ENCODE assay signal across 22 cellular contexts in the genomic region with DNA sequence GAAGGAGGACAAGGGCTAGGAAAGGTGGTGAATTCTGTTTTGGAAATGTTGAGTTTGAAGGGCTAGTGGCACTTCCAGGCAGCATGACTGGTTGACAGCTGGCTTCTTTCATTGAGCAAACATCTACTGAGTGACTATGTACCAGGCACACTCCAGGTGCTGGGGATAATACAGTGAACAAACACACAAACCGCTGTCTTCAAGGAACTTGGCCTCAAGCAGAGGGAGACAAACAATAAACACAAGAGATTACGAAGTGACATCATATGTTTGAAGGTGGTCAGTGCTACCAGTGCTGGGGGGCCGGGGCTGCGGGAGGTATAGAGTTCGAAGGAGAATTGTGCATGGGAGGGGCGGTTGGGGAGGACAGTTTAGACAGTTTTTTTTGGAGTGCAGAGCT.
DNase-seq lines count a peak whose midpoint lies in the region; ATAC-seq, FAIRE-seq and TF ChIP-seq lines count a peak whose summit lies in the region.
"Had no signal": no experiment of that assay in that cellular context is flagged by ENCODE, and none has a peak within 500 bp of the region (broad histone marks: within the 10 kb centered on the region; RNA-seq: fewer than 3 reads in every experiment).

No MANE protein-coding gene starts in this region.

- DNase-seq in HepG2 (ENCODE audit: low spot score) (no peak), right lobe of liver (no peak), NCI-H2029 treated with DMSO at 0.1 percent for 48 hours (lab: John Stamatoyannopoulos, UW) (peak; percentile 91), upper lobe of right lung (no peak), MV-4-11 (lab: John Stamatoyannopoulos, UW) (no peak)
- no peak for DNase-seq in effector memory CD8-positive, alpha-beta T cell
- DNase-seq: activated naive CD4-positive, alpha-beta T cell; brain microvascular endothelial cell; cortex of kidney; hippocampal formation; kidney; NCI-H1694; NCI-H526; PC-9; stimulated activated CD8-positive, alpha-beta memory T cell treated with anti-CD3 and anti-CD28 coated beads, Interleukin-4, amount 100 ng/mL, for 48 hours had no signal

- H3K27me3 Mint-ChIP-seq in effector memory CD8-positive, alpha-beta T cell: no peaks in the 10 kb centered on the region
- H3K27me3 Mint-ChIP-seq: natural killer cell treated with Interleukin-12 subunit alpha and Interleukin-12 subunit beta and Interleukin-15 and Interleukin-18, amount 100 ng/mL, for 72 hours had no signal

- H3K79me2 ChIP-seq in HepG2 (ENCODE audit: insufficient read depth, low read length): no peaks in the 10 kb centered on the region

- H3K36me3 Mint-ChIP-seq in effector memory CD8-positive, alpha-beta T cell (ENCODE audit: insufficient read depth): peaks cover 14% of the 10 kb centered on the region
- H3K36me3 Mint-ChIP-seq: memory B cell; natural killer cell treated with Interleukin-12 subunit alpha and Interleukin-12 subunit beta and Interleukin-15 and Interleukin-18, amount 100 ng/mL, for 72 hours had no signal

- POLR2A ChIA-PET in HepG2 (lab: Yijun Ruan, JAX): no interaction called here

- H3K9me3 ChIP-seq in HepG2 (ENCODE audit: low read length) (no peaks in the 10 kb centered on the region), right lobe of liver (no peaks in the 10 kb centered on the region), upper lobe of right lung (no peaks in the 10 kb centered on the region)

- TF ChIP-seq RAD21 in HepG2 (CRISPR knock-in tag; IDR thresholded peaks at IDR 0.05): no peak

- CTCF ChIA-PET in HepG2 (lab: Yijun Ruan, JAX; ENCODE audit: low intra/inter-chr PET ratio, low total read pairs): interaction anchor here (1.6 kb wide), 1 partner anchor 553 kb away, joined by 4 read pairs; no protein-coding TSS in a partner anchor

- H3K36me3 ChIP-seq in HepG2 (replicated peaks in 1 of 2; ENCODE audit: control insufficient read depth in 1 of 2, insufficient read depth in 2 of 2, low read length in 2 of 2): no peaks in the 10 kb centered on the region
- no peaks in the 10 kb centered on the region for H3K36me3 ChIP-seq in right lobe of liver
- H3K36me3 ChIP-seq in upper lobe of right lung: no peaks in the 10 kb centered on the region
- H3K36me3 ChIP-seq: brain microvascular endothelial cell had no signal

- peak overlapping the region; percentile 69 to 79 for H3K4me3 Mint-ChIP-seq in effector memory CD8-positive, alpha-beta T cell
- H3K4me3 Mint-ChIP-seq: memory B cell had no signal

- FAIRE-seq in HepG2 (lab: Jason Lieb, UNC): no peak
- FAIRE-seq: endothelial cell of umbilical vein, kidney had no signal

- 15% methylated on average over 6 of the region's 6 CpGs for WGBS in HepG2 (ENCODE audit: low lambda C conversion rate)
- 55% methylated on average over 6 of the region's 6 CpGs for WGBS in right lobe of liver (ENCODE audit: insufficient coverage, low coverage, low lambda C conversion rate, missing lambda C conversion rate)

- no peaks in the 10 kb centered on the region for H3K9me3 Mint-ChIP-seq in effector memory CD8-positive, alpha-beta T cell
- H3K9me3 Mint-ChIP-seq: memory B cell; natural killer cell treated with Interleukin-12 subunit alpha and Interleukin-12 subunit beta and Interleukin-15 and Interleukin-18, amount 100 ng/mL, for 72 hours had no signal

- ATAC-seq in HepG2 (peak; percentile 31; the same call in 1 of the 3 replicates), right lobe of liver (no peak), upper lobe of right lung (peak; percentile 64), GM21381 (IDR thresholded peaks at IDR 0.05; ENCODE audit: unreplicated experiment) (no peak), GM19035 (IDR thresholded peaks at IDR 0.05; ENCODE audit: unreplicated experiment) (no peak)
- ATAC-seq in effector memory CD8-positive, alpha-beta T cell (replicated peaks): no peak

- H3K27me3 ChIP-seq in HepG2 (ENCODE audit: control insufficient read depth in 1 of 2, insufficient read depth in 2 of 2, low read length in 2 of 2) (peaks cover 0 to 12% of the 10 kb centered on the region in 2 experiments; a peak in 3 of 5 replicates), right lobe of liver (no peaks in the 10 kb centered on the region), upper lobe of right lung (no peaks in the 10 kb centered on the region)
- H3K27me3 ChIP-seq: brain microvascular endothelial cell had no signal

- TF ChIP-seq EP300 in HepG2 (IDR thresholded peaks at IDR 0.05; ENCODE audit: low read depth in 2 of 2, low read length in 2 of 2) (no peak), HepG2 (CRISPR knock-in tag; IDR thresholded peaks at IDR 0.05; ENCODE audit: borderline replicate concordance) (no peak)

- no TSS peak for BruUV-seq in HepG2 (replicated peaks; lab: Mats Ljungman, UMichigan)

- intact Hi-C loops in HepG2 (cut with micrococcal nuclease; ENCODE audit: unreplicated experiment) (no loop called here), right lobe of liver (cut with DNase I) (loop anchor here (10.0 kb wide), 2 partner anchors 565 to 855 kb away; no protein-coding TSS in a partner anchor), upper lobe of right lung (cut with DNase I) (no loop called here)

- in situ Hi-C loops in HepG2 (cut with HindIII; ENCODE audit: extremely low pct_ligation_motif_present, low pct_unique_long_range_greater_than_20kb): loop anchor here (5.0 to 10.0 kb wide), 4 partner anchors 375 to 858 kb away; partner anchors contain the start of gene BLID

- TF ChIP-seq CTCF in HepG2 (CRISPR knock-in tag; IDR thresholded peaks at IDR 0.05) (no peak), right lobe of liver (IDR thresholded peaks at IDR 0.05) (no peak), upper lobe of right lung (IDR thresholded peaks at IDR 0.05) (no peak)

- peaks cover 21 to 28% of the 10 kb centered on the region in 2 donors for H3K4me1 Mint-ChIP-seq in effector memory CD8-positive, alpha-beta T cell (ENCODE audit: low read depth in 2 of 2)
- H3K4me1 Mint-ChIP-seq: memory B cell had no signal

- no peak overlapping the region for H3K9ac ChIP-seq in HepG2 (ENCODE audit: insufficient read depth, low read depth, low read length)

- no peak overlapping the region for H2AFZ ChIP-seq in HepG2 (ENCODE audit: low read length)
- H2AFZ ChIP-seq: PC-9 had no signal

- H3K27ac ChIP-seq in HepG2 (ENCODE audit: extremely low read length, insufficient read depth, low read length) (no peak overlapping the region), right lobe of liver (no peak overlapping the region), upper lobe of right lung (no peak overlapping the region)
- H3K27ac ChIP-seq: brain microvascular endothelial cell, PC-9, SK-N-MC had no signal

- H3K4me2 ChIP-seq in HepG2 (ENCODE audit: low read depth, low read length): no peak overlapping the region
- H3K4me2 ChIP-seq: PC-9, smooth muscle cell had no signal

- TF ChIP-seq POLR2A in HepG2 (IDR thresholded peaks at IDR 0.05; ENCODE audit: insufficient read depth in 1 of 2, low read depth in 2 of 2, low read length in 2 of 2) (no peak), right lobe of liver (IDR thresholded peaks at IDR 0.05) (no peak)

- H4K20me1 ChIP-seq in HepG2 (ENCODE audit: insufficient read depth, low read length): no peaks in the 10 kb centered on the region

- H3K4me3 ChIP-seq in HepG2 (replicated peaks in 1 of 3; ENCODE audit: insufficient read depth in 1 of 3, low read depth in 2 of 3, low read length in 3 of 3): no peak overlapping the region
- no peak overlapping the region for H3K4me3 ChIP-seq in right lobe of liver
- H3K4me3 ChIP-seq in upper lobe of right lung: no peak overlapping the region
- H3K4me3 ChIP-seq: PC-9, SK-N-MC, smooth muscle cell had no signal

- H3K4me1 ChIP-seq in HepG2 (ENCODE audit: insufficient read depth, low read length) (peaks cover 21% of the 10 kb centered on the region), right lobe of liver (no peaks in the 10 kb centered on the region), upper lobe of right lung (no peaks in the 10 kb centered on the region)

- peak overlapping the region; percentile 87 to 92 for H3K27ac Mint-ChIP-seq in effector memory CD8-positive, alpha-beta T cell
- H3K27ac Mint-ChIP-seq: memory B cell had no signal

TF ChIP-seq in HepG2, 621 proteins besides CTCF, POLR2A, EP300 and RAD21:
- TF ChIP-seq FOXP1 (IDR thresholded peaks at IDR 0.05): no peak
- peak; percentile 21; the same call in 1 of the 2 replicates for TF ChIP-seq FOXP1 (CRISPR knock-in tag; IDR thresholded peaks at IDR 0.05)
- 0 out of 2 replicates have a peak, but pooled peaks have one; percentile 9 for TF ChIP-seq BCL6 (CRISPR knock-in tag; IDR thresholded peaks at IDR 0.05)
- no peak for TF ChIP-seq NKX3-1 (CRISPR knock-in tag; IDR thresholded peaks at IDR 0.05)
- no peak for TF ChIP-seq SMARCE1 (IDR thresholded peaks at IDR 0.05; ENCODE audit: borderline replicate concordance)
- 0 out of 2 replicates have a peak, but pooled peaks have one; percentile 19 for TF ChIP-seq ATF7 (IDR thresholded peaks at IDR 0.05)
- TF ChIP-seq ATF7 (CRISPR knock-in tag; IDR thresholded peaks at IDR 0.05): no peak

Comparison
In these comparisons a context has a peak if more than half of its experiments do, and no peak if none do; other contexts are left out.
1. ATAC-seq: peak in HepG2 (single experiment) and upper lobe of right lung (single experiment); none in right lobe of liver (0 of 4), effector memory CD8-positive, alpha-beta T cell (single experiment), GM21381 (single experiment) and GM19035 (single experiment).
2. intact Hi-C loops: an anchor here in right lobe of liver (10.0 kb wide); none called in HepG2 and upper lobe of right lung.